ENCODE assay signal across 18 cellular contexts in the genomic region with DNA sequence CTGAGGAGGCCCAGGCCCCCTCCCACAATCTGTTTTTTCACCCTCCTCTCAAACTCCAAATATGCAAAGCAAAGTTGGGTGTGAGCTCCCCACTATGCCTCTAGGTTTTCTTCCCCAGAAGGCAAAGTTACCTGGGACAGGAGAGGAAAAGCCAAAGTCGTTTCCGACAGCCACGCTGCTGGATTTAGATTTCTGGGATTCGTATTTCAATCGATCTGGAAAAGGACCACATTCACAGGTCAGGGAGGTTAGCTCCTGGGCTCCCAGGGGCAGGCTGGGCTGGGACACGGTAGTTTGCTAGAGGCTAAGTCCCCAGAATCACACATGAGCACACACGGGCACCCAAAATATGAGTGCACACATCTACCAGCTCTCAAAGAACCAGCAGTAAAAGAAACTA. TPM values are rescaled to one million over a fixed set of nuclear protein-coding genes. Genes with fewer than 3 reads are reported as not detected.
DNase-seq lines count a peak whose midpoint lies in the region; ATAC-seq, FAIRE-seq and TF ChIP-seq lines count a peak whose summit lies in the region.
"Had no signal": no experiment of that assay in that cellular context is flagged by ENCODE, and none has a peak within 500 bp of the region (broad histone marks: within the 10 kb centered on the region; RNA-seq: fewer than 3 reads in every experiment).

No MANE protein-coding gene starts in this region.

- H3K23ac ChIP-seq in H1 (ENCODE audit: insufficient read length) = no peak overlapping the region

- no peak overlapping the region for H2BK20ac ChIP-seq in H1 (ENCODE audit: low read length)

- no peaks in the 10 kb centered on the region; a peak in 1 of 8 replicates for H3K36me3 ChIP-seq in H1 (ENCODE audit: control insufficient read depth in 2 of 4, insufficient read depth in 4 of 4, low read length in 3 of 4)

- H2BK120ac ChIP-seq in H1 (replicated peaks; ENCODE audit: low read depth, low read length) = no peak overlapping the region

- no peak for FAIRE-seq in A549 (lab: Jason Lieb, UNC)
- FAIRE-seq in HTR-8/SVneo (lab: Jason Lieb, UNC) = peak; percentile 65
- FAIRE-seq in H1 (lab: Jason Lieb, UNC) = no peak

- H4K8ac ChIP-seq in H1 (ENCODE audit: extremely low read depth, insufficient read depth, low read length) = 0 out of 2 replicates have a peak overlapping the region, but pooled peaks have one; percentile 4

- peaks cover 90% of the 10 kb centered on the region for H3K4me1 ChIP-seq in A549
- H3K4me1 ChIP-seq in H1 (replicated peaks in 1 of 4; ENCODE audit: control insufficient read depth in 3 of 4, insufficient read depth in 4 of 4, low read length in 3 of 4) = peaks cover 6 to 40% (median 33%) of the 10 kb centered on the region in 4 experiments

- H3K4me2 ChIP-seq in A549 (no peak overlapping the region), H1 (ENCODE audit: insufficient read depth in 1 of 2, low read depth in 2 of 2, low read length in 2 of 2) (no peak overlapping the region)

- 94% methylated on average over 7 of the region's 7 CpGs for WGBS in A549 (ENCODE audit: missing lambda C conversion rate)
- 83% methylated on average over 7 of the region's 7 CpGs; no CpG with 5 or more reads in 1 of the 2 experiments for WGBS in H1 (ENCODE audit: extremely low coverage in 1 of 2, insufficient coverage in 1 of 2, insufficient read length in 1 of 2, insufficient replicate concordance in 2 of 2, low coverage in 1 of 2, low lambda C conversion rate in 2 of 2, missing lambda C conversion rate in 1 of 2), 2 experiments

- TF ChIP-seq RAD21 in A549 (conservative IDR thresholded peaks at IDR 0.05 in 1 of 2, IDR thresholded peaks at IDR 0.05 in 1 of 2) = no peak
- no peak for TF ChIP-seq RAD21 in H1 (IDR thresholded peaks at IDR 0.05 in 1 of 2, conservative IDR thresholded peaks at IDR 0.05 in 1 of 2; ENCODE audit: low read depth in 2 of 2, low read length in 2 of 2)

- no peak overlapping the region for H4K5ac ChIP-seq in H1 (ENCODE audit: insufficient read length, low read depth, low read length)

- H3K18ac ChIP-seq in H1 (ENCODE audit: extremely low read depth, low read length) = peak overlapping the region; percentile 27; the same call in 1 of the 2 replicates

- H3K27ac ChIP-seq in A549 = peak overlapping the region; percentile 92 to 95
- H3K27ac ChIP-seq in H1 (ENCODE audit: low read depth, low read length) = no peak overlapping the region

- TF ChIP-seq EP300 in A549 (IDR thresholded peaks at IDR 0.05) = no peak
- no peak for TF ChIP-seq EP300 in H1 (IDR thresholded peaks at IDR 0.05; ENCODE audit: borderline replicate concordance in 1 of 2, low read depth in 2 of 2, low read length in 2 of 2)

- H2BK15ac ChIP-seq in H1 (ENCODE audit: low read length) = no peak overlapping the region

- H3K14ac ChIP-seq in H1 (ENCODE audit: insufficient read length) = no peak overlapping the region

- H3K79me1 ChIP-seq in H1 (ENCODE audit: low read depth, low read length) = no peaks in the 10 kb centered on the region

- no peaks in the 10 kb centered on the region for H3K36me3 Mint-ChIP-seq in nephron progenitor cell (ENCODE audit: low read depth)

- no peaks in the 10 kb centered on the region for H3K79me2 ChIP-seq in H1 (ENCODE audit: control insufficient read depth in 1 of 2, insufficient read depth in 2 of 2, low read length in 2 of 2)

- peaks cover 0 to 6% (median under 1%) of the 10 kb centered on the region in 4 experiments; a peak in 4 of 7 replicates for H3K27me3 ChIP-seq in H1 (replicated peaks in 1 of 4; ENCODE audit: control insufficient read depth in 3 of 4, extremely low read depth in 1 of 4, insufficient read depth in 3 of 4, low read length in 3 of 4)

- TF ChIP-seq POLR2A in A549 (IDR thresholded peaks at IDR 0.05; ENCODE audit: low read length) (no peak), H1 (IDR thresholded peaks at IDR 0.05; ENCODE audit: control extremely low read depth in 1 of 2, low read depth in 2 of 2, low read length in 2 of 2) (no peak)

- H3K4me3 Mint-ChIP-seq in nephron progenitor cell = no peak overlapping the region

- POLR2A ChIA-PET in A549 (lab: Yijun Ruan, JAX) = interaction anchor here (0.7 to 2.5 kb wide), 2 partner anchors 11 to 117 kb away, joined by 3 to 15 read pairs; a partner anchor contains a TSS
- POLR2A ChIA-PET in H1 (lab: Charles Lee; ENCODE audit: partially characterized antibody) = interaction anchor here (1.4 to 32.5 kb wide), 5 partner anchors 9 to 127 kb away, joined by 3 to 672 read pairs (median 6); a partner anchor contains a TSS

- no peak overlapping the region for H2AFZ ChIP-seq in H1 (ENCODE audit: low read length)

- H3K23me2 ChIP-seq in H1 (ENCODE audit: low read depth, low read length) = peaks cover 2% of the 10 kb centered on the region; the same call in 1 of the 2 replicates

- no peaks in the 10 kb centered on the region for H3K9me3 Mint-ChIP-seq in nephron progenitor cell

- H3K27me3 Mint-ChIP-seq in nephron progenitor cell (ENCODE audit: low read depth, poor library complexity) = peaks cover 7% of the 10 kb centered on the region

- no peak overlapping the region for H3K4ac ChIP-seq in H1 (replicated peaks; ENCODE audit: insufficient read length, low read depth, low read length)

- DNase-seq in A549 (ENCODE audit: low read depth in 1 of 2, low spot score in 1 of 2) (no peak), HTR-8/SVneo (ENCODE audit: insufficient read length, low spot score) (no peak), H1 (ENCODE audit: low read depth in 1 of 2, low spot score in 2 of 2) (no peak), nephron progenitor cell (no peak), T1000 (lab: John Stamatoyannopoulos, UW) (no peak), EL (no peak)
- DNase-seq: 8988T, C1 segment of cervical spinal cord, DMS79, KG1, NCI-H1105 treated with DMSO at 0.1 percent for 48 hours, NCI-H1694, NCI-H774, OCI-M1, SIG-M5 had no signal

- H3K9me3 ChIP-seq in A549 (no peaks in the 10 kb centered on the region), H1 (ENCODE audit: insufficient read depth in 2 of 2, low read depth in 1 of 2, low read length in 1 of 2) (no peaks in the 10 kb centered on the region)

- CTCF ChIA-PET in A549 (lab: Yijun Ruan, JAX) (interaction anchor here (1.7 to 48.7 kb wide), 8 partner anchors 3 to 130 kb away, joined by 3 to 1377 read pairs (median 272); a partner anchor contains a TSS), H1 (lab: Charles Lee; ENCODE audit: partially characterized antibody) (interaction anchor here (0.9 to 20.7 kb wide), 10 partner anchors 7 to 135 kb away, joined by 3 to 221 read pairs (median 16); no protein-coding TSS in a partner anchor)

- no peak overlapping the region for H2BK5ac ChIP-seq in H1 (ENCODE audit: low read depth, low read length)

- H3K9ac ChIP-seq in H1 (replicated peaks in 1 of 4; ENCODE audit: extremely low read depth in 1 of 4, low read depth in 3 of 4, low read length in 3 of 4) = no peak overlapping the region

- no peaks in the 10 kb centered on the region for H4K20me1 ChIP-seq in H1 (replicated peaks in 1 of 2; ENCODE audit: control insufficient read depth in 1 of 2, insufficient read depth in 2 of 2, low read length in 2 of 2)

- no peak overlapping the region for H2AK5ac ChIP-seq in H1 (ENCODE audit: low read depth, low read length)

- H3K4me3 ChIP-seq in A549 (no peak overlapping the region), H1 (ENCODE audit: extremely low read depth in 1 of 4, insufficient read depth in 2 of 4, low read depth in 3 of 4, low read length in 4 of 4) (no peak overlapping the region)

- 0 out of 2 replicates have a peak overlapping the region, but pooled peaks have one; percentile 68 for H2BK12ac ChIP-seq in H1 (ENCODE audit: low read depth, low read length)

- peak overlapping the region; percentile 68 for H3K27ac Mint-ChIP-seq in nephron progenitor cell

- H3K4me1 Mint-ChIP-seq in nephron progenitor cell = peaks cover 86% of the 10 kb centered on the region

- H4K91ac ChIP-seq in H1 (replicated peaks; ENCODE audit: insufficient read length, low read length) = no peak overlapping the region

- ATAC-seq in A549 (no peak), HG03432 (IDR thresholded peaks at IDR 0.05; ENCODE audit: unreplicated experiment) (no peak), GM21529 (IDR thresholded peaks at IDR 0.05; ENCODE audit: unreplicated experiment) (no peak)
- ATAC-seq: HCT116 had no signal

- TF ChIP-seq CTCF in A549 (IDR thresholded peaks at IDR 0.05) (no peak), H1 (IDR thresholded peaks at IDR 0.05; ENCODE audit: control extremely low read depth in 1 of 3, insufficient read depth in 1 of 3, low read depth in 1 of 3, low read length in 3 of 3) (no peak), nephron progenitor cell (IDR thresholded peaks at IDR 0.05) (no peak)

- no peak overlapping the region for H3K56ac ChIP-seq in H1 (replicated peaks; ENCODE audit: insufficient read length, low read depth, low read length)

TF ChIP-seq in A549, 52 proteins besides CTCF, POLR2A, EP300 and RAD21 (continues in another document):
- TF ChIP-seq CBX8 (IDR thresholded peaks at IDR 0.05) (no peak), PHF8 (IDR thresholded peaks at IDR 0.05; ENCODE audit: borderline replicate concordance, low read depth) (no peak), CBX2 (IDR thresholded peaks at IDR 0.05; ENCODE audit: borderline replicate concordance, low read depth) (no peak), JUN (IDR thresholded peaks at IDR 0.05) (no peak), NFE2L2 (conservative IDR thresholded peaks at IDR 0.05; ENCODE audit: low read length) (no peak), KDM5A (IDR thresholded peaks at IDR 0.05) (no peak)

TF ChIP-seq in H1, 55 proteins besides CTCF, POLR2A, EP300 and RAD21 (continues in another document):
- TF ChIP-seq EGR1 (IDR thresholded peaks at IDR 0.05; ENCODE audit: borderline replicate concordance, low read depth, low read length) (no peak), RNF2 (IDR thresholded peaks at IDR 0.05; ENCODE audit: borderline replicate concordance, low read depth, low read length, missing control alignments, poor library complexity, severe bottlenecking) (no peak), MAFK (IDR thresholded peaks at IDR 0.05; ENCODE audit: low read depth, low read length) (no peak), RFX5 (IDR thresholded peaks at IDR 0.05; ENCODE audit: borderline replicate concordance, low read depth, low read length) (no peak)

RNA-seq across cellular contexts. Expression of a gene that starts 21.3 kb away (rescaled TPM):
- polyA plus RNA-seq in A549 (2011; rRNA removed) (73.2 and 110 TPM in 2 replicates), A549 (2017; fragmentation: RNase III; extraction: RNeasy Plus Mini Kit Qiagen cat#74134 plus additional on column Dnase treatment) (140 to 164 TPM (median 153 TPM) in 3 replicates), H1 (2011; rRNA removed) (32.9 and 38.6 TPM in 2 replicates)
- polyA plus RNA-seq in A549 (2012; cell fraction: cytosol; rRNA removed) = 96.6 and 104 TPM in 2 replicates
- polyA plus RNA-seq in A549 (2012; cell fraction: nucleus; rRNA removed) = 45.7 and 49.9 TPM in 2 replicates
- polyA minus RNA-seq in A549 (2011; rRNA and poly(A)+ RNA removed) = 36.4 and 52.6 TPM in 2 replicates
- total RNA-seq in H1 (2021; fragmentation: NEBNext Ultra II Directional; extraction: Animal tissue kit (Norgen Biotek cat#: 25700)) = 60.4 and 73.4 TPM in 2 replicates
- polyA plus RNA-seq in H1 (2011; cell fraction: cytosol; rRNA removed) = 68.9 TPM
- 26.0 TPM for polyA plus RNA-seq in H1 (2011; cell fraction: nucleus; rRNA removed)
- 64.2 to 105 TPM (median 72.5 TPM) in 4 replicates for polyA plus RNA-seq in H1 (2012, experiment 1 of 2)
- polyA plus RNA-seq in H1 (2012, experiment 2 of 2) = 49.1 TPM
- polyA plus RNA-seq in H1 (2013, experiment 1 of 2) = 25.2 TPM
- polyA plus RNA-seq in H1 (2013, experiment 2 of 2) = 26.2 TPM
- polyA minus RNA-seq in H1 (2011; rRNA and poly(A)+ RNA removed) = 18.4 and 25.9 TPM in 2 replicates
- polyA minus RNA-seq in H1 (2011; cell fraction: cytosol; rRNA and poly(A)+ RNA removed) = 10.5 TPM
- 21.0 TPM for polyA minus RNA-seq in H1 (2011; cell fraction: nucleus; rRNA and poly(A)+ RNA removed)
